ENCODE assay signal across 1 cellular context in the genomic region with DNA sequence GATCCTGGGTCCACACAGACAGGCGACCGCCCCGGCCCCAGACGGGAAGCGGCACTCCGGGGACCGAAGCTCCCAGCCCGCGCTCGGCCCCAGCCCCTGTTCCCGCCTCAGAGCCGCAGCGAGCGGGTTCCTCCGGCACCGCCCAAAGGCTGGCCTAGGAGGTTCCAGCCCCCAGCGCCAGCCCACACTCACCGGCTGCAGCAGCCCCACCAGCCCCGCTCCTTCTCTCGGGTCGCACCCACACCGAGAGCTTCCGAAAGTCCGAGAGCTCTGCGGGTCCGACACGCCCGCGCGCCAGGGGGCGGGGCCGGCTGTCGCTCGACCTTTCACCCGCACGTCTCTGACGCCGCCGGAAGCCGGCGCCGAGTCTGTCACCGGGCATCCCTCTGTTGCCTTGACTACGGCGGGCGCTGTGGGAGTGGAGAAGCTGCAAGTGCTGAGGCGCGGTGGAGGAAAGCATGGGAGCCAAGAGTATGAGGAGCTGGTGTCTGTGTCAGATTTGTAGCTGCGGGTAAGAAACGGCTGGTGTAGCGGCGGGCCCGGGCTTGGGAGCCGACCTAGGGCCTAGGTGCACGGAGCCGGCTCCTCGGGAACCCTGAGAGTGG.
TF ChIP-seq lines count a peak whose summit lies in the region.

EFL1 (minus strand) TSS at position 313 of the 605 bp plus-strand sequence. CDS start 956 bp downstream, outside the sequence.
A gene with protein sequence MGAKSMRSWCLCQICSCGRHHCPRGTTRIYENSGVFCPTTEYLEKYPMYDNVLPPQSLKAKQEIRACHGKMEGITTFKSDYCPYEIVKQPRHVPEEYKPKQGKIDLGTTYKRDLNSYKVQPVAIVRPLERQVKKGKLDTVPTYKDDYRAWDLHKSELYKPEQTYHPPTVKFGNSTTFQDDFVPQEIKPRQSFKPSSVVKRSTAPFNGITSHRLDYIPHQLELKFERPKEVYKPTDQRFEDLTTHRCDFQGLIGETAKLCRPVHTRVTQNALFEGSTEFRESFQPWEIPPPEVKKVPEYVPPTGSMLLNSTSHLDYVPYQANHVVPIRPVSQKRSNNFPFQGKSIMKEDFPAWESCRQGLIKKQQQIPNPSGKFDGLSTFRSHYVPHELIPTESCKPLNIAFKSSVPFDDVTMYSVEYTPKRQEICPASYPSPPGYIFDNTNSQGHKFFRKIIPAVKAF (plus strand): TSS at position 397 of the 605 bp plus-strand sequence. CDS start 62 bp downstream, at position 459.

TF ChIP-seq in H1, 55 proteins besides CTCF, POLR2A, EP300 and RAD21 (continues in another document):
- TF ChIP-seq SIRT6 (IDR thresholded peaks at IDR 0.05; ENCODE audit: low read length) (no peak), FOSL1 (IDR thresholded peaks at IDR 0.05; ENCODE audit: insufficient read depth, low read depth, low read length) (no peak), SIN3A (conservative IDR thresholded peaks at IDR 0.05 in 1 of 2, IDR thresholded peaks at IDR 0.05 in 1 of 2; ENCODE audit: low read depth in 1 of 2, low read length in 2 of 2) (peak; percentile 93 to 99), TEAD4 (IDR thresholded peaks at IDR 0.05; ENCODE audit: low read depth, low read length) (no peak), SUZ12 (IDR thresholded peaks at IDR 0.05; ENCODE audit: low read length) (no peak), SAP30 (IDR thresholded peaks at IDR 0.05; ENCODE audit: insufficient read depth, insufficient replicate concordance, low read length) (peak; percentile 97), BRCA1 (IDR thresholded peaks at IDR 0.05; ENCODE audit: low read depth, low read length) (no peak), SP2 (IDR thresholded peaks at IDR 0.05; ENCODE audit: low read length) (no peak), JUND (IDR thresholded peaks at IDR 0.05; ENCODE audit: low read length) (no peak), SIX5 (IDR thresholded peaks at IDR 0.05; ENCODE audit: low read depth, low read length) (no peak), NANOG (IDR thresholded peaks at IDR 0.05; ENCODE audit: insufficient read depth, low read depth, low read length, poor library complexity, severe bottlenecking) (no peak), CBX8 (IDR thresholded peaks at IDR 0.05; ENCODE audit: borderline replicate concordance, low read depth, low read length) (no peak), KDM4A (IDR thresholded peaks at IDR 0.05; ENCODE audit: low read depth, low read length, severe bottlenecking) (peak; percentile 84), HDAC6 (IDR thresholded peaks at IDR 0.05; ENCODE audit: low read depth, low read length) (no peak), KDM5A (IDR thresholded peaks at IDR 0.05; ENCODE audit: low read length) (no peak), USF2 (IDR thresholded peaks at IDR 0.05; ENCODE audit: low read length) (no peak), TCF12 (IDR thresholded peaks at IDR 0.05; ENCODE audit: low read depth, low read length) (no peak), ZNF274 (IDR thresholded peaks at IDR 0.05; ENCODE audit: borderline replicate concordance, extremely low read depth, low read length) (no peak), ATF3 (IDR thresholded peaks at IDR 0.05; ENCODE audit: insufficient read depth, low read depth, low read length) (no peak), PHF8 (conservative IDR thresholded peaks at IDR 0.05; ENCODE audit: low read depth, low read length) (peak; percentile 75), CREB1 (IDR thresholded peaks at IDR 0.05) (peak; percentile 70), POLR2AphosphoS5 (IDR thresholded peaks at IDR 0.05; ENCODE audit: low read depth, low read length) (no peak), SP1 (IDR thresholded peaks at IDR 0.05; ENCODE audit: low read depth, low read length) (0 out of 2 replicates have a peak, but pooled peaks have one; percentile 5), MAFK (IDR thresholded peaks at IDR 0.05; ENCODE audit: low read depth, low read length) (no peak), CBX5 (IDR thresholded peaks at IDR 0.05; ENCODE audit: low read depth, low read length) (no peak), TBP (IDR thresholded peaks at IDR 0.05; ENCODE audit: low read depth, low read length) (peak; percentile 54; the same call in 1 of the 2 replicates), MAX (IDR thresholded peaks at IDR 0.05) (no peak; the same call in 1 of the 2 replicates), RFX5 (IDR thresholded peaks at IDR 0.05; ENCODE audit: borderline replicate concordance, low read depth, low read length) (no peak), CTBP2 (IDR thresholded peaks at IDR 0.05; ENCODE audit: borderline replicate concordance, insufficient read depth, insufficient read length, low read length) (peak; percentile 48), NRF1 (IDR thresholded peaks at IDR 0.05; ENCODE audit: low read depth, low read length) (no peak), ATF2 (IDR thresholded peaks at IDR 0.05; ENCODE audit: low read length) (no peak), JUN (IDR thresholded peaks at IDR 0.05; ENCODE audit: low read depth, low read length) (no peak), BCL11A (IDR thresholded peaks at IDR 0.05; ENCODE audit: low read depth in 2 of 2, low read length in 2 of 2) (no peak), EGR1 (IDR thresholded peaks at IDR 0.05; ENCODE audit: borderline replicate concordance, low read depth, low read length) (no peak), SP4 (IDR thresholded peaks at IDR 0.05; ENCODE audit: low read length) (no peak), BACH1 (IDR thresholded peaks at IDR 0.05; ENCODE audit: low read length) (no peak), CHD2 (IDR thresholded peaks at IDR 0.05; ENCODE audit: low read length) (no peak), YY1 (IDR thresholded peaks at IDR 0.05; ENCODE audit: low read depth, low read length) (no peak; the same call in 1 of the 2 replicates), CEBPB (IDR thresholded peaks at IDR 0.05; ENCODE audit: low read depth, low read length) (no peak), CHD1 (IDR thresholded peaks at IDR 0.05; ENCODE audit: low read depth, low read length) (no peak), GABPA (IDR thresholded peaks at IDR 0.05; ENCODE audit: borderline replicate concordance, insufficient read depth, low read length) (no peak), E2F6 (IDR thresholded peaks at IDR 0.05) (peak; percentile 52; the same call in 1 of the 2 replicates), ASH2L (IDR thresholded peaks at IDR 0.05; ENCODE audit: low read length) (peak; percentile 81), TAF1 (IDR thresholded peaks at IDR 0.05; ENCODE audit: low read depth, low read length) (peak; percentile 60; the same call in 1 of the 2 replicates), RXRA (IDR thresholded peaks at IDR 0.05; ENCODE audit: insufficient read depth, low read depth, low read length) (no peak), KDM1A (IDR thresholded peaks at IDR 0.05; ENCODE audit: borderline replicate concordance, low read length) (no peak), POU5F1 (IDR thresholded peaks at IDR 0.05; ENCODE audit: low read depth, low read length) (no peak), HDAC2 (IDR thresholded peaks at IDR 0.05; ENCODE audit: borderline replicate concordance in 1 of 2, low read depth in 2 of 2, low read length in 2 of 2) (peak; percentile 5 to 60; a peak in 1 of 4 replicates), SRF (IDR thresholded peaks at IDR 0.05; ENCODE audit: low read depth, low read length) (no peak), RBBP5 (IDR thresholded peaks at IDR 0.05; ENCODE audit: borderline replicate concordance, low read depth, low read length) (peak; percentile 69; the same call in 1 of the 2 replicates), CHD7 (IDR thresholded peaks at IDR 0.05; ENCODE audit: insufficient replicate concordance, low read length) (no peak), EZH2 (IDR thresholded peaks at IDR 0.05; ENCODE audit: low read depth, low read length, severe bottlenecking) (no peak)
